Comparison of ENCODE assay signal across 8 cellular contexts in genomic region chr14:90381999-90382451, GRCh38. TPM values are rescaled to one million over a fixed set of nuclear protein-coding genes. Genes with fewer than 3 reads are reported as not detected.
DNase-seq lines count a peak whose midpoint lies in the region; ATAC-seq and TF ChIP-seq lines count a peak whose summit lies in the region.

No MANE protein-coding gene starts in this region.

- H3K4me2 ChIP-seq in MM.1S (ENCODE audit: low read depth, low read length) (peak overlapping the region; percentile 83; the same call in 1 of the 2 replicates), skeletal muscle satellite cell (ENCODE audit: low read length) (peak overlapping the region; percentile 92)

- no peak overlapping the region for H3K4me3 Mint-ChIP-seq in activated CD4-positive, alpha-beta memory T cell treated with anti-CD3 and anti-CD28 coated beads for 36 hours
- no peak overlapping the region for H3K4me3 Mint-ChIP-seq in stimulated activated memory B cell treated with anti-CD40 and anti-IgM and Interleukin-4, amounts not matched to agents 10 μg/mL and 1 μg/mL and 100 μg/mL, for 72 hours

- ATAC-seq in stimulated activated memory B cell treated with anti-CD40 and anti-IgM and Interleukin-4, amounts not matched to agents 10 μg/mL and 1 μg/mL and 100 μg/mL, for 72 hours, result no peak

- no peaks in the 10 kb centered on the region for H3K9me3 ChIP-seq in MM.1S (replicated peaks; ENCODE audit: insufficient read depth, low read length)
- no peaks in the 10 kb centered on the region for H3K9me3 ChIP-seq in left ventricle myocardium inferior (replicated peaks)
- no peaks in the 10 kb centered on the region for H3K9me3 ChIP-seq in skeletal muscle satellite cell (replicated peaks; ENCODE audit: low read length)

- no peaks in the 10 kb centered on the region for H3K36me3 Mint-ChIP-seq in activated CD4-positive, alpha-beta memory T cell treated with anti-CD3 and anti-CD28 coated beads for 36 hours
- no peaks in the 10 kb centered on the region for H3K36me3 Mint-ChIP-seq in stimulated activated memory B cell treated with anti-CD40 and anti-IgM and Interleukin-4, amounts not matched to agents 10 μg/mL and 1 μg/mL and 100 μg/mL, for 72 hours

- H3K9ac ChIP-seq in MM.1S (ENCODE audit: low read length) (peak overlapping the region; percentile 99), skeletal muscle satellite cell (ENCODE audit: low read depth, low read length) (peak overlapping the region; percentile 99)

- DNase-seq in DMS153 (lab: John Stamatoyannopoulos, UW) (peak; percentile 60), MM.1S (no peak), left ventricle myocardium inferior (no peak), AG20443 (ENCODE audit: low spot score) (no peak), epidermal melanocyte (ENCODE audit: insufficient read length, low spot score) (no peak)
- DNase-seq in activated CD4-positive, alpha-beta memory T cell treated with anti-CD3 and anti-CD28 coated beads for 36 hours, result peak; percentile 49

- H3K4me3 ChIP-seq in MM.1S (ENCODE audit: low read length), result peak overlapping the region; percentile 78
- peak overlapping the region; percentile 79 for H3K4me3 ChIP-seq in left ventricle myocardium inferior
- H3K4me3 ChIP-seq in skeletal muscle satellite cell (ENCODE audit: low read length), result peak overlapping the region; percentile 79

- H3K36me3 ChIP-seq in MM.1S (replicated peaks; ENCODE audit: insufficient read depth, low read length) (no peaks in the 10 kb centered on the region), left ventricle myocardium inferior (no peaks in the 10 kb centered on the region), skeletal muscle satellite cell (ENCODE audit: insufficient read depth, low read length) (no peaks in the 10 kb centered on the region)

- H2AFZ ChIP-seq in MM.1S (ENCODE audit: low read length), result peak overlapping the region; percentile 63

- no peaks in the 10 kb centered on the region for H3K27me3 Mint-ChIP-seq in activated CD4-positive, alpha-beta memory T cell treated with anti-CD3 and anti-CD28 coated beads for 36 hours
- no peaks in the 10 kb centered on the region for H3K27me3 Mint-ChIP-seq in stimulated activated memory B cell treated with anti-CD40 and anti-IgM and Interleukin-4, amounts not matched to agents 10 μg/mL and 1 μg/mL and 100 μg/mL, for 72 hours

- H3K4me1 ChIP-seq in MM.1S (ENCODE audit: low read length), result 0 out of 2 replicates have a peak, but pooled peaks cover 8% of the 10 kb centered on the region
- peaks cover 42% of the 10 kb centered on the region for H3K4me1 ChIP-seq in left ventricle myocardium inferior
- peaks cover 28% of the 10 kb centered on the region for H3K4me1 ChIP-seq in skeletal muscle satellite cell (ENCODE audit: control insufficient read depth, insufficient read depth, low read length)

- H3K4me1 Mint-ChIP-seq in activated CD4-positive, alpha-beta memory T cell treated with anti-CD3 and anti-CD28 coated beads for 36 hours (ENCODE audit: low read depth), result peaks cover 18% of the 10 kb centered on the region
- H3K4me1 Mint-ChIP-seq in stimulated activated memory B cell treated with anti-CD40 and anti-IgM and Interleukin-4, amounts not matched to agents 10 μg/mL and 1 μg/mL and 100 μg/mL, for 72 hours, result no peaks in the 10 kb centered on the region

- POLR2A ChIA-PET in activated CD4-positive, alpha-beta memory T cell treated with anti-CD3 and anti-CD28 coated beads for 36 hours (lab: Charles Lee), result interaction anchor here (0.5 to 6.8 kb wide), 11 partner anchors 9 to 679 kb away, joined by 3 to 159 read pairs (median 5); partner anchors contain the start of genes CALM1, PSMC1 and RPS6KA5

- no peaks in the 10 kb centered on the region for H3K9me3 Mint-ChIP-seq in activated CD4-positive, alpha-beta memory T cell treated with anti-CD3 and anti-CD28 coated beads for 36 hours
- H3K9me3 Mint-ChIP-seq in stimulated activated memory B cell treated with anti-CD40 and anti-IgM and Interleukin-4, amounts not matched to agents 10 μg/mL and 1 μg/mL and 100 μg/mL, for 72 hours, result no peaks in the 10 kb centered on the region

- H3K79me2 ChIP-seq in MM.1S (ENCODE audit: low read length), result no peaks in the 10 kb centered on the region

- intact Hi-C loops in activated CD4-positive, alpha-beta memory T cell treated with anti-CD3 and anti-CD28 coated beads for 36 hours (cut with micrococcal nuclease), result loop anchor here (5.0 to 10.0 kb wide), 7 partner anchors 125 to 1483 kb away; partner anchors contain the start of genes PSMC1, RPS6KA5, TC2N and TDP1
- intact Hi-C loops in left ventricle myocardium inferior (cut with micrococcal nuclease), result no loop called here

- H3K27ac ChIP-seq in MM.1S (ENCODE audit: low read length) (peak overlapping the region; percentile 90; the same call in 1 of the 2 replicates), left ventricle myocardium inferior (replicated peaks) (peak overlapping the region; percentile 100)

- H3K9me2 ChIP-seq in MM.1S (replicated peaks; ENCODE audit: insufficient read depth, low read length), result no peaks in the 10 kb centered on the region

- no peak overlapping the region for H3K27ac Mint-ChIP-seq in activated CD4-positive, alpha-beta memory T cell treated with anti-CD3 and anti-CD28 coated beads for 36 hours
- no peak overlapping the region for H3K27ac Mint-ChIP-seq in stimulated activated memory B cell treated with anti-CD40 and anti-IgM and Interleukin-4, amounts not matched to agents 10 μg/mL and 1 μg/mL and 100 μg/mL, for 72 hours

- H3K27me3 ChIP-seq in MM.1S (replicated peaks; ENCODE audit: insufficient read depth, low read length) (no peaks in the 10 kb centered on the region), left ventricle myocardium inferior (ENCODE audit: low read depth) (no peaks in the 10 kb centered on the region), skeletal muscle satellite cell (ENCODE audit: control insufficient read depth, insufficient read depth, low read length) (no peaks in the 10 kb centered on the region)

- H3F3A ChIP-seq in MM.1S (ENCODE audit: insufficient read depth, low read length), result 0 out of 2 replicates have a peak, but pooled peaks cover 11% of the 10 kb centered on the region

- H4K20me1 ChIP-seq in MM.1S (ENCODE audit: insufficient read depth, low read length), result no peaks in the 10 kb centered on the region

- CTCF ChIA-PET in activated CD4-positive, alpha-beta memory T cell treated with anti-CD3 and anti-CD28 coated beads for 36 hours (lab: Charles Lee), result interaction anchor here (1.0 to 7.8 kb wide), 5 partner anchors 13 to 315 kb away, joined by 3 to 80 read pairs (median 5); partner anchors contain the start of gene CALM1

- TF ChIP-seq CTCF in MM.1S (IDR thresholded peaks at IDR 0.05; ENCODE audit: low read length) (no peak), left ventricle myocardium inferior (IDR thresholded peaks at IDR 0.05; ENCODE audit: borderline replicate concordance) (no peak)

RNA-seq across cellular contexts. Expression of gene CALM1, which starts 14.8 kb away (rescaled TPM):
- total RNA-seq in activated CD4-positive, alpha-beta memory T cell treated with anti-CD3 and anti-CD28 coated beads for 36 hours, result 100 to 1,000 TPM; 725 to 733 TPM
- 503 TPM for total RNA-seq in left ventricle myocardium inferior
- 298 and 354 TPM in 2 replicates for total RNA-seq in skeletal muscle satellite cell (2012; rRNA removed)

RNA-seq across cellular contexts. Expression of gene NRDE2, which starts 50.3 kb away (rescaled TPM):
- 10 to 100 TPM; 18.9 to 24.8 TPM for total RNA-seq in activated CD4-positive, alpha-beta memory T cell treated with anti-CD3 and anti-CD28 coated beads for 36 hours
- 10.5 TPM for total RNA-seq in left ventricle myocardium inferior
- 4.8 and 6.6 TPM in 2 replicates for total RNA-seq in skeletal muscle satellite cell (2012; rRNA removed)

Comparison
In these comparisons a context has a peak if more than half of its experiments do, and no peak if none do; other contexts are left out.
1. DNase-seq: peak in DMS153 (single experiment) and activated CD4-positive, alpha-beta memory T cell treated with anti-CD3 and anti-CD28 coated beads for 36 hours (single experiment); none in MM.1S (single experiment), left ventricle myocardium inferior (single experiment), AG20443 (single experiment) and epidermal melanocyte (single experiment).
2. Peak in every context shown above with its lines, with median percentiles within 50 percentile points of each other: H3K4me3 ChIP-seq.